24 cellular contexts compared by ENCODE assay signal in genomic region chr17:3585826-3586225, GRCh38. TPM values are rescaled to one million over a fixed set of nuclear protein-coding genes. Genes with fewer than 3 reads are reported as not detected.
"Had no signal": no experiment of that assay in that cellular context is flagged by ENCODE, and none has a peak within 500 bp of the region (broad histone marks: within the 10 kb centered on the region; RNA-seq: fewer than 3 reads in every experiment).

No MANE protein-coding gene starts in this region.

- H3K27ac ChIP-seq: HL-60, SJSA1, SK-N-MC had no signal

- H3K9me3 ChIP-seq: SJSA1 had no signal

- H3K4me1 ChIP-seq: SJSA1 had no signal

- FAIRE-seq: HTR-8/SVneo, RCC 7860 had no signal

- H3K36me3 ChIP-seq: SJSA1 had no signal

- H3K4me3 ChIP-seq: SJSA1, SK-N-MC had no signal

- DNase-seq: KBM-7, MV-4-11, NCI-H1048, NCI-H1105, NCI-H1417, NCI-H1436 treated with DMSO at 0.1 percent for 48 hours, NCI-H1694, NCI-H1930, NCI-H2081 treated with DMSO at 0.1 percent for 48 hours, NCI-H2171, NCI-H226, NCI-H446, NCI-H510A, NCI-H524 treated with DMSO at 0.1 percent for 48 hours, NCI-H69, NCI-H774, Right ventricle myocardium superior, RPMI8226, SIG-M5 had no signal

RNA-seq across cellular contexts. Expression of gene TRPV3, which starts 28.2 kb away (rescaled TPM):
- total RNA-seq: SJSA1 had no signal
